In genomic region chrX:83469551-83469950, GRCh38 we compare ENCODE assay signal across 8 cellular contexts. TPM values are rescaled to one million over a fixed set of nuclear protein-coding genes. Genes with fewer than 3 reads are reported as not detected.
DNase-seq lines count a peak whose midpoint lies in the region; ATAC-seq, FAIRE-seq and TF ChIP-seq lines count a peak whose summit lies in the region.

No MANE protein-coding gene starts in this region.

- H3K9me3 Mint-ChIP-seq in activated T-helper 2 cell treated with anti-CD3 and anti-CD28 coated beads, Interferon-gamma antibody, Interleukin-2, Interleukin-4, amounts not matched to agents 10 μg/mL and 5 μg/mL and 100 μg/mL, durations not matched to agents 14 hours and 24 hours and 36 hours, result peaks cover under 1% of the 10 kb centered on the region

- intact Hi-C loops in activated T-helper 2 cell treated with anti-CD3 and anti-CD28 coated beads, Interferon-gamma antibody, Interleukin-2, Interleukin-4, amounts not matched to agents 10 μg/mL and 5 μg/mL and 100 μg/mL, durations not matched to agents 14 hours and 24 hours and 36 hours (cut with micrococcal nuclease), result no loop called here

- H3K36me3 Mint-ChIP-seq in activated T-helper 2 cell treated with anti-CD3 and anti-CD28 coated beads, Interferon-gamma antibody, Interleukin-2, Interleukin-4, amounts not matched to agents 10 μg/mL and 5 μg/mL and 100 μg/mL, durations not matched to agents 14 hours and 24 hours and 36 hours (ENCODE audit: low read depth), result no peaks in the 10 kb centered on the region

- ATAC-seq in GM18861 (IDR thresholded peaks at IDR 0.05; ENCODE audit: unreplicated experiment), result peak; percentile 91
- peak; percentile 93 for ATAC-seq in HG03135 (IDR thresholded peaks at IDR 0.05; ENCODE audit: unreplicated experiment)
- ATAC-seq in HG03108 (IDR thresholded peaks at IDR 0.05; ENCODE audit: unreplicated experiment), result no peak

- DNase-seq in D721Med (ENCODE audit: insufficient read length, low spot score) (peak; percentile 7), RPMI7951 (ENCODE audit: low read depth) (peak; percentile 0), inferior parietal cortex (ENCODE audit: extremely low spot score) (peak; percentile 13), coronary artery (ENCODE audit: low spot score) (no peak)
- no peak for DNase-seq in activated T-helper 2 cell treated with anti-CD3 and anti-CD28 coated beads, Interferon-gamma antibody, Interleukin-2, Interleukin-4, amounts not matched to agents 10 μg/mL and 5 μg/mL and 100 μg/mL, durations not matched to agents 14 hours and 24 hours and 36 hours (ENCODE audit: low spot score)

- no peak overlapping the region for H3K4me3 ChIP-seq in coronary artery

- no peak overlapping the region for H3K4me3 Mint-ChIP-seq in activated T-helper 2 cell treated with anti-CD3 and anti-CD28 coated beads, Interferon-gamma antibody, Interleukin-2, Interleukin-4, amounts not matched to agents 10 μg/mL and 5 μg/mL and 100 μg/mL, durations not matched to agents 14 hours and 24 hours and 36 hours (ENCODE audit: low read depth)

- H3K27me3 Mint-ChIP-seq in activated T-helper 2 cell treated with anti-CD3 and anti-CD28 coated beads, Interferon-gamma antibody, Interleukin-2, Interleukin-4, amounts not matched to agents 10 μg/mL and 5 μg/mL and 100 μg/mL, durations not matched to agents 14 hours and 24 hours and 36 hours (ENCODE audit: low read depth), result no peaks in the 10 kb centered on the region

- H3K27ac ChIP-seq in coronary artery, result no peak overlapping the region

- peak; percentile 2 for TF ChIP-seq CTCF in D721Med (IDR thresholded peaks at IDR 0.05; ENCODE audit: insufficient read depth, missing control alignments)
- TF ChIP-seq CTCF in coronary artery (IDR thresholded peaks at IDR 0.05), result no peak

- no peak overlapping the region for H3K27ac Mint-ChIP-seq in activated T-helper 2 cell treated with anti-CD3 and anti-CD28 coated beads, Interferon-gamma antibody, Interleukin-2, Interleukin-4, amounts not matched to agents 10 μg/mL and 5 μg/mL and 100 μg/mL, durations not matched to agents 14 hours and 24 hours and 36 hours

- peak; percentile 66 for FAIRE-seq in D721Med (lab: Jason Lieb, UNC)

- no peaks in the 10 kb centered on the region for H3K4me1 Mint-ChIP-seq in activated T-helper 2 cell treated with anti-CD3 and anti-CD28 coated beads, Interferon-gamma antibody, Interleukin-2, Interleukin-4, amounts not matched to agents 10 μg/mL and 5 μg/mL and 100 μg/mL, durations not matched to agents 14 hours and 24 hours and 36 hours (ENCODE audit: low read depth)

RNA-seq across cellular contexts. Expression of gene POU3F4, which starts 38.5 kb away (rescaled TPM):
- not detected in 2 replicates for total RNA-seq in RPMI7951 (2014; rRNA removed; shearing (Covaris generic))
- not detected in 2 replicates for total RNA-seq in activated T-helper 2 cell treated with anti-CD3 and anti-CD28 coated beads, Interferon-gamma antibody, Interleukin-2, Interleukin-4, amounts not matched to agents 10 μg/mL and 5 μg/mL and 100 μg/mL, durations not matched to agents 14 hours and 24 hours and 36 hours

Comparison
In these comparisons a context has a peak if more than half of its experiments do, and no peak if none do; other contexts are left out.
1. DNase-seq: peak in D721Med (single experiment), RPMI7951 (single experiment) and inferior parietal cortex (single experiment); none in coronary artery (single experiment) and activated T-helper 2 cell treated with anti-CD3 and anti-CD28 coated beads, Interferon-gamma antibody, Interleukin-2, Interleukin-4, amounts not matched to agents 10 μg/mL and 5 μg/mL and 100 μg/mL, durations not matched to agents 14 hours and 24 hours and 36 hours (single experiment).